ENCODE assay signal across 9 cellular contexts in genomic region chr3:115239717-115240116, GRCh38.
DNase-seq lines count a peak whose midpoint lies in the region; ATAC-seq and TF ChIP-seq lines count a peak whose summit lies in the region.
"Had no signal": no experiment of that assay in that cellular context is flagged by ENCODE, and none has a peak within 500 bp of the region (broad histone marks: within the 10 kb centered on the region; RNA-seq: fewer than 3 reads in every experiment).

No MANE protein-coding gene starts in this region.

- H3K4me1 ChIP-seq in right atrium auricular region = peaks cover 0 to 17% of the 10 kb centered on the region in 2 donors
- H3K4me1 ChIP-seq in testis = no peaks in the 10 kb centered on the region

- TF ChIP-seq POLR2A in testis (IDR thresholded peaks at IDR 0.05) = no peak

- no peaks in the 10 kb centered on the region for H3K36me3 Mint-ChIP-seq in activated CD4-positive, alpha-beta T cell treated with anti-CD3 and anti-CD28 coated beads, Interleukin-2, amount 10 ng/mL, durations not matched to agents 7 days and 5 days (ENCODE audit: low read depth)

- no peak overlapping the region for H3K27ac Mint-ChIP-seq in activated CD4-positive, alpha-beta T cell treated with anti-CD3 and anti-CD28 coated beads, Interleukin-2, amount 10 ng/mL, durations not matched to agents 7 days and 5 days
- H3K27ac Mint-ChIP-seq: B cell had no signal

- WGBS in testis, 2 donors = 54 to 76% methylated on average over 6 of the region's 6 CpGs

- no peaks in the 10 kb centered on the region for H3K9me3 Mint-ChIP-seq in activated CD4-positive, alpha-beta T cell treated with anti-CD3 and anti-CD28 coated beads, Interleukin-2, amount 10 ng/mL, durations not matched to agents 7 days and 5 days

- H3K27ac ChIP-seq in WERI-Rb-1 (no peak overlapping the region), right atrium auricular region (peak overlapping the region in 1 of 2 donors; percentile 41), testis (no peak overlapping the region)

- H3K4me1 Mint-ChIP-seq in activated CD4-positive, alpha-beta T cell treated with anti-CD3 and anti-CD28 coated beads, Interleukin-2, amount 10 ng/mL, durations not matched to agents 7 days and 5 days = no peaks in the 10 kb centered on the region
- H3K4me1 Mint-ChIP-seq: B cell had no signal

- H3K4me3 ChIP-seq in WERI-Rb-1 (ENCODE audit: low read depth, low read length) = no peak overlapping the region
- H3K4me3 ChIP-seq in right atrium auricular region = no peak overlapping the region
- no peak overlapping the region for H3K4me3 ChIP-seq in testis

- H3K9me3 ChIP-seq in WERI-Rb-1 (ENCODE audit: severe bottlenecking) = no peaks in the 10 kb centered on the region
- H3K9me3 ChIP-seq in right atrium auricular region = no peaks in the 10 kb centered on the region
- H3K9me3 ChIP-seq in testis = no peaks in the 10 kb centered on the region

- DNase-seq in A172 (ENCODE audit: low spot score) = peak; percentile 99
- peak; percentile 62 for DNase-seq in NCI-H128 (lab: John Stamatoyannopoulos, UW; ENCODE audit: unreplicated experiment)
- DNase-seq in WERI-Rb-1 = peak; percentile 21
- DNase-seq in right atrium auricular region (ENCODE audit: low spot score) = peak; percentile 77
- peak; percentile 15 for DNase-seq in testis
- DNase-seq in activated CD4-positive, alpha-beta T cell treated with anti-CD3 and anti-CD28 coated beads, Interleukin-2, amount 10 ng/mL, durations not matched to agents 7 days and 5 days = no peak
- no peak for DNase-seq in GM10248 (ENCODE audit: extremely low spot score)

- no peaks in the 10 kb centered on the region for H3K27me3 Mint-ChIP-seq in activated CD4-positive, alpha-beta T cell treated with anti-CD3 and anti-CD28 coated beads, Interleukin-2, amount 10 ng/mL, durations not matched to agents 7 days and 5 days

- intact Hi-C loops in testis (cut with DNase I; ENCODE audit: low total_unique reads) = no loop called here

- H3K27me3 ChIP-seq in WERI-Rb-1 (ENCODE audit: insufficient read depth, low read depth, severe bottlenecking) = no peaks in the 10 kb centered on the region
- H3K27me3 ChIP-seq in right atrium auricular region = no peaks in the 10 kb centered on the region
- H3K27me3 ChIP-seq in testis = no peaks in the 10 kb centered on the region

- H3K4me3 Mint-ChIP-seq in activated CD4-positive, alpha-beta T cell treated with anti-CD3 and anti-CD28 coated beads, Interleukin-2, amount 10 ng/mL, durations not matched to agents 7 days and 5 days = no peak overlapping the region
- H3K4me3 Mint-ChIP-seq: B cell had no signal

- CTCF ChIA-PET in activated CD4-positive, alpha-beta T cell treated with anti-CD3 and anti-CD28 coated beads, Interleukin-2, amount 10 ng/mL, durations not matched to agents 7 days and 5 days (lab: Charles Lee) = no interaction called here
- CTCF ChIA-PET in GM10248 (lab: Yijun Ruan, JAX) = no interaction called here

- POLR2A ChIA-PET in activated CD4-positive, alpha-beta T cell treated with anti-CD3 and anti-CD28 coated beads, Interleukin-2, amount 10 ng/mL, durations not matched to agents 7 days and 5 days (lab: Charles Lee) = no interaction called here
- POLR2A ChIA-PET in GM10248 (lab: Yijun Ruan, JAX) = no interaction called here

- no peaks in the 10 kb centered on the region for H3K36me3 ChIP-seq in WERI-Rb-1
- H3K36me3 ChIP-seq in right atrium auricular region = no peaks in the 10 kb centered on the region
- H3K36me3 ChIP-seq in testis (ENCODE audit: low read depth, missing control alignments) = no peaks in the 10 kb centered on the region

- TF ChIP-seq CTCF in WERI-Rb-1 (IDR thresholded peaks at IDR 0.05; ENCODE audit: low read depth, low read length) = no peak
- no peak for TF ChIP-seq CTCF in right atrium auricular region (IDR thresholded peaks at IDR 0.05)
- no peak for TF ChIP-seq CTCF in testis (IDR thresholded peaks at IDR 0.05)
- TF ChIP-seq CTCF in GM10248 (IDR thresholded peaks at IDR 0.05; ENCODE audit: control extremely low read depth, extremely low read depth, low read depth, missing control alignments) = no peak

- no peak for ATAC-seq in GM18520 (IDR thresholded peaks at IDR 0.05; ENCODE audit: unreplicated experiment)

Comparison
In these comparisons a context has a peak if more than half of its experiments do, and no peak if none do; other contexts are left out.
1. DNase-seq: peak in A172 (single experiment), NCI-H128 (single experiment), WERI-Rb-1 (single experiment), right atrium auricular region (single experiment) and testis (single experiment); none in activated CD4-positive, alpha-beta T cell treated with anti-CD3 and anti-CD28 coated beads, Interleukin-2, amount 10 ng/mL, durations not matched to agents 7 days and 5 days (single experiment) and GM10248 (single experiment).